In the genomic region with DNA sequence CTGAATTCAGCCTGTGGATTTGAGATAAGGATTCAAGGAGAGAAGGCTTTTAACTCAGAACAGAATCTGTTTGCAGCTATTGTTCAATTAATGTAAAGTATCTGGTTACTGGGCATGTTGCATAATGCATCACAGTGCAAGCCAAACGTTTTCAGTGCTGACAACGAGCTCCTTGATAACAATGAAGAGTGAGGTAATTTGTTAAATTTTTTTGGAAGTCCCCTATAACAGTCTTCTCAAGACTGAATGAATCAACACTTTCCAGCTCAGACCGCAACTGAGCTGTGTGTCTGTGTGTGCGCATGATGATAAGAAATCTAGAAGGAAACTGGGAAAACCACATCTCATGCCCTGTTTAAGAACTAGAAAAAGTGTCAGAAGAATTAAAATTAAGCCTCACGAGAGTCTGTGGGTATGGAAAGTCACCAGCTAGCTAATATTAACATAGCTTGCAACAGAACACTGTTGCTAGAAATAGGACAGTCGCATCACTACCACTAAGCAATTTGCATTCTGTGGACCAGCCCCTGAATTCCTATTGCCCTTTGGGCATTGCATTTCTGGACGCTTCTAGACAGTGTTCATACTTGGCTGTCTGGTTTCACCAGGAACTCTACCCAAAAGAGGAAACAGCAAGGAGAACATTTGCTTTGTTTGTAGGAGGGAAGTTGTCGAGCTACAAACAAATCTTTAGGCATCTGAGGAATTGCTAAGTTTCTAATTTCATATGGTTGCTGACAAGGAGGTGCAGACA, we compare ENCODE assay signal across 1 cellular context.
TF ChIP-seq lines count a peak whose summit lies in the region.

No MANE protein-coding gene starts in this region.

TF ChIP-seq in SK-N-SH, 30 proteins besides CTCF, POLR2A, EP300 and RAD21 (continued from another document):
- TF ChIP-seq, protein P1, sequence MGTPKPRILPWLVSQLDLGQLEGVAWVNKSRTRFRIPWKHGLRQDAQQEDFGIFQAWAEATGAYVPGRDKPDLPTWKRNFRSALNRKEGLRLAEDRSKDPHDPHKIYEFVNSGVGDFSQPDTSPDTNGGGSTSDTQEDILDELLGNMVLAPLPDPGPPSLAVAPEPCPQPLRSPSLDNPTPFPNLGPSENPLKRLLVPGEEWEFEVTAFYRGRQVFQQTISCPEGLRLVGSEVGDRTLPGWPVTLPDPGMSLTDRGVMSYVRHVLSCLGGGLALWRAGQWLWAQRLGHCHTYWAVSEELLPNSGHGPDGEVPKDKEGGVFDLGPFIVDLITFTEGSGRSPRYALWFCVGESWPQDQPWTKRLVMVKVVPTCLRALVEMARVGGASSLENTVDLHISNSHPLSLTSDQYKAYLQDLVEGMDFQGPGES (IDR thresholded peaks at IDR 0.05; ENCODE audit: low read depth, low read length) = no peak
- no peak for TF ChIP-seq TCF12 (IDR thresholded peaks at IDR 0.05)
- TF ChIP-seq, protein P2, sequence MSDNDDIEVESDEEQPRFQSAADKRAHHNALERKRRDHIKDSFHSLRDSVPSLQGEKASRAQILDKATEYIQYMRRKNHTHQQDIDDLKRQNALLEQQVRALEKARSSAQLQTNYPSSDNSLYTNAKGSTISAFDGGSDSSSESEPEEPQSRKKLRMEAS (IDR thresholded peaks at IDR 0.05; ENCODE audit: low read depth) = no peak
- TF ChIP-seq SIN3A (IDR thresholded peaks at IDR 0.05; ENCODE audit: borderline replicate concordance, low read depth, low read length) = no peak
- no peak for TF ChIP-seq EZH2phosphoT487 (IDR thresholded peaks at IDR 0.05; ENCODE audit: borderline replicate concordance, low read depth)
- no peak for TF ChIP-seq FOSL2 (IDR thresholded peaks at IDR 0.05; ENCODE audit: borderline replicate concordance, low read depth)
- TF ChIP-seq RCOR1 (IDR thresholded peaks at IDR 0.05; ENCODE audit: low read length) = peak; percentile 62
- TF ChIP-seq CHD2 (IDR thresholded peaks at IDR 0.05; ENCODE audit: low read length, partially characterized antibody) = no peak
- TF ChIP-seq FOXJ3 (CRISPR knock-in tag; IDR thresholded peaks at IDR 0.05) = no peak
- TF ChIP-seq GABPA (IDR thresholded peaks at IDR 0.05; ENCODE audit: low read depth) = no peak
- TF ChIP-seq YY1 (IDR thresholded peaks at IDR 0.05; ENCODE audit: low read depth) = no peak
- TF ChIP-seq ELF1 (IDR thresholded peaks at IDR 0.05) = no peak
- TF ChIP-seq, protein P3, sequence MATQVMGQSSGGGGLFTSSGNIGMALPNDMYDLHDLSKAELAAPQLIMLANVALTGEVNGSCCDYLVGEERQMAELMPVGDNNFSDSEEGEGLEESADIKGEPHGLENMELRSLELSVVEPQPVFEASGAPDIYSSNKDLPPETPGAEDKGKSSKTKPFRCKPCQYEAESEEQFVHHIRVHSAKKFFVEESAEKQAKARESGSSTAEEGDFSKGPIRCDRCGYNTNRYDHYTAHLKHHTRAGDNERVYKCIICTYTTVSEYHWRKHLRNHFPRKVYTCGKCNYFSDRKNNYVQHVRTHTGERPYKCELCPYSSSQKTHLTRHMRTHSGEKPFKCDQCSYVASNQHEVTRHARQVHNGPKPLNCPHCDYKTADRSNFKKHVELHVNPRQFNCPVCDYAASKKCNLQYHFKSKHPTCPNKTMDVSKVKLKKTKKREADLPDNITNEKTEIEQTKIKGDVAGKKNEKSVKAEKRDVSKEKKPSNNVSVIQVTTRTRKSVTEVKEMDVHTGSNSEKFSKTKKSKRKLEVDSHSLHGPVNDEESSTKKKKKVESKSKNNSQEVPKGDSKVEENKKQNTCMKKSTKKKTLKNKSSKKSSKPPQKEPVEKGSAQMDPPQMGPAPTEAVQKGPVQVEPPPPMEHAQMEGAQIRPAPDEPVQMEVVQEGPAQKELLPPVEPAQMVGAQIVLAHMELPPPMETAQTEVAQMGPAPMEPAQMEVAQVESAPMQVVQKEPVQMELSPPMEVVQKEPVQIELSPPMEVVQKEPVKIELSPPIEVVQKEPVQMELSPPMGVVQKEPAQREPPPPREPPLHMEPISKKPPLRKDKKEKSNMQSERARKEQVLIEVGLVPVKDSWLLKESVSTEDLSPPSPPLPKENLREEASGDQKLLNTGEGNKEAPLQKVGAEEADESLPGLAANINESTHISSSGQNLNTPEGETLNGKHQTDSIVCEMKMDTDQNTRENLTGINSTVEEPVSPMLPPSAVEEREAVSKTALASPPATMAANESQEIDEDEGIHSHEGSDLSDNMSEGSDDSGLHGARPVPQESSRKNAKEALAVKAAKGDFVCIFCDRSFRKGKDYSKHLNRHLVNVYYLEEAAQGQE (IDR thresholded peaks at IDR 0.05; ENCODE audit: low read depth, low read length) = no peak
- TF ChIP-seq MXI1 (IDR thresholded peaks at IDR 0.05; ENCODE audit: low read depth, low read length) = peak; percentile 14; the same call in 1 of the 2 replicates
- TF ChIP-seq NRF1 (IDR thresholded peaks at IDR 0.05; ENCODE audit: low read depth, low read length) = no peak
